In the genomic region with DNA sequence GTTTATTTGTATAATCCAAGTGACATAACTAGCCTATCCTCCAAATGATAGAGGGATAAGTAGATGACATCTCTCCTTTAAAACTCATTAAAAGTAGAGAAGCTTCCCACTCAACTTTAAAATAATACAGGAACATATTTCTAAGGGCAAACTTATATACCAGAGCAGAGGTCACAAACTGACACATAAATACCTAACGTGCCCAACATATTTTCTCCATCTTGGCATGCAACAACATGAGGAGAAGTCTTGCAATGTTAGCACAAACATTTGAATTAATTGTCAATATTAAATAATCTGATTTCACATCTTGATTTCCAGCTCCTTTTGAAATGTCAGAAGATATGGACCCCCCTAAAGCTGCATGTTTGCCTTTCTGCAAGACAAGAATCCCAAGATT, we compare ENCODE assay signal across 23 cellular contexts.
"Had no signal": no experiment of that assay in that cellular context is flagged by ENCODE, and none has a peak within 500 bp of the region (broad histone marks: within the 10 kb centered on the region; RNA-seq: fewer than 3 reads in every experiment).

No MANE protein-coding gene starts in this region.

- H3K36me3 ChIP-seq: esophagus squamous epithelium, left lung, neutrophil, right atrium auricular region, sigmoid colon, spleen, tibial artery had no signal

- H3K9me3 ChIP-seq: esophagus squamous epithelium, left lung, mucosa of descending colon, neutrophil, prostate gland, right atrium auricular region, sigmoid colon, spleen, testis, tibial artery had no signal

- H3K4me3 ChIP-seq: esophagus squamous epithelium, left lung, mucosa of descending colon, prostate gland, right atrium auricular region, sigmoid colon, skin epidermis, spleen, testis, tibial artery had no signal

- H3K9ac ChIP-seq: parathyroid adenoma had no signal

- H3K4me1 ChIP-seq: esophagus squamous epithelium, left lung, parathyroid adenoma, prostate gland, right atrium auricular region, spleen, testis had no signal

- ATAC-seq: effector memory CD8-positive, alpha-beta T cell; left cardiac atrium; left lung; mucosa of descending colon; natural killer cell treated with Interleukin-12 subunit alpha and Interleukin-12 subunit beta and Interleukin-15 and Interleukin-18, amount 100 ng/mL, for 72 hours; stimulated activated memory B cell treated with anti-CD40 and anti-IgM and Interleukin-4, amounts not matched to agents 10 μg/mL and 1 μg/mL and 100 μg/mL, for 72 hours; stimulated activated naive CD8-positive, alpha-beta T cell treated with anti-CD3 and anti-CD28 coated beads, Interleukin-15, Interleukin-2, amounts not matched to agents 100 U/mL and 50 U/mL, for 24 hours had no signal

- H3K27me3 ChIP-seq: esophagus squamous epithelium, left lung, neutrophil, right atrium auricular region, sigmoid colon, spleen, testis, tibial artery had no signal

- DNase-seq: cortex of kidney; effector memory CD8-positive, alpha-beta T cell; erythroblast; esophagus squamous epithelium; left cardiac atrium; left lung; mesenchymal stem cell; mucosa of descending colon; naive B cell; sigmoid colon; spleen; stimulated activated CD4-positive, alpha-beta T cell treated with anti-CD3 and anti-CD28 coated beads, Interleukin-4, amount 100 ng/mL, for 4 hours; stimulated activated naive CD8-positive, alpha-beta T cell treated with anti-CD3 and anti-CD28 coated beads, Interleukin-15, Interleukin-2, amounts not matched to agents 100 U/mL and 50 U/mL, for 24 hours; substantia nigra; testis; tibial artery had no signal
